Comparison of ENCODE assay signal across 1 cellular context in the genomic region with DNA sequence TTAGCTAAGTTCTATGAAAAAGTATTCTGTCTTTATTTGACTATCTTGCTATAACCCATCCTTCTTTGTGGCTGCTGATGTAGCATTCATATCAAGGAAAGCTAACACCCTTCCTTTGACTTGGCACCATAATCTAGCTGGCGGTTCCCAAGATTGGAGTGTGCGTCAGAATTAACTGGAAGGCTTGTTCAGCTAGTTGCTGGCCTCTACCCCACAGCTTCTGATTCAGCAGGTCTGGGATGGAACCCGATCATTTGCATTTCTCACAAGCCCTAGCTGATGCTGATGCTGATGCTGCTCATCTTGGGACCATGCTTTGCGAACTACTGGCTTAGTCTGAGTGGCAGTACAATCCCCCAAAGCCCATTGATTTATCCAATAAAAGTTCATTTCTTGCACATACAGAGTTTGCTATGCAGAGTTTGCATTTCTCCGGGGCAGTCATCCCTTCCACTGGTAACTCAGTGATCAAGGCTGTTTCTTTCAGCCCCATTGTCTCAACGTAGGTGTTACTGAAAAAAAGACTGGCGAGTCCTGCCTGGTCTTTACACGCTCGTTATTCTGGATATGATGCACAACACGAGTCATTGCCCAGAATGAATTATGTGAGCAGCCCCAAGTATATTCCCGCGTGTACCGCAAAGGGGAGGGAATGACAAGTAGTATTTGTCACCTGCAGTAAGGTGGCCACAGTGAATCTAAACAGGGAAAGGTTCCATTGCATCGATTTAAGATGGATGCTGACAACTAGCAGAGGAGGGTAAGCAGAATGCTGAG.
TF ChIP-seq lines count a peak whose summit lies in the region.

No MANE protein-coding gene starts in this region.

TF ChIP-seq in H1, 55 proteins besides CTCF, POLR2A, EP300 and RAD21:
- no peak for TF ChIP-seq ASH2L (IDR thresholded peaks at IDR 0.05; ENCODE audit: low read length)
- no peak for TF ChIP-seq GTF2F1 (IDR thresholded peaks at IDR 0.05; ENCODE audit: borderline replicate concordance, low read depth, low read length)
- TF ChIP-seq, protein P1, sequence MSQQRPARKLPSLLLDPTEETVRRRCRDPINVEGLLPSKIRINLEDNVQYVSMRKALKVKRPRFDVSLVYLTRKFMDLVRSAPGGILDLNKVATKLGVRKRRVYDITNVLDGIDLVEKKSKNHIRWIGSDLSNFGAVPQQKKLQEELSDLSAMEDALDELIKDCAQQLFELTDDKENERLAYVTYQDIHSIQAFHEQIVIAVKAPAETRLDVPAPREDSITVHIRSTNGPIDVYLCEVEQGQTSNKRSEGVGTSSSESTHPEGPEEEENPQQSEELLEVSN (IDR thresholded peaks at IDR 0.05), result no peak
- no peak for TF ChIP-seq SIX5 (IDR thresholded peaks at IDR 0.05; ENCODE audit: low read depth, low read length)
- no peak for TF ChIP-seq SUZ12 (IDR thresholded peaks at IDR 0.05; ENCODE audit: low read length)
- no peak for TF ChIP-seq RFX5 (IDR thresholded peaks at IDR 0.05; ENCODE audit: borderline replicate concordance, low read depth, low read length)
- no peak for TF ChIP-seq TAF7 (optimal IDR thresholded peaks at IDR 0.05; ENCODE audit: borderline replicate concordance, low read depth, low read length)
- TF ChIP-seq YY1 (IDR thresholded peaks at IDR 0.05; ENCODE audit: low read depth, low read length), result no peak
- TF ChIP-seq ZNF274 (IDR thresholded peaks at IDR 0.05; ENCODE audit: borderline replicate concordance, extremely low read depth, low read length), result no peak
- TF ChIP-seq, protein P2, sequence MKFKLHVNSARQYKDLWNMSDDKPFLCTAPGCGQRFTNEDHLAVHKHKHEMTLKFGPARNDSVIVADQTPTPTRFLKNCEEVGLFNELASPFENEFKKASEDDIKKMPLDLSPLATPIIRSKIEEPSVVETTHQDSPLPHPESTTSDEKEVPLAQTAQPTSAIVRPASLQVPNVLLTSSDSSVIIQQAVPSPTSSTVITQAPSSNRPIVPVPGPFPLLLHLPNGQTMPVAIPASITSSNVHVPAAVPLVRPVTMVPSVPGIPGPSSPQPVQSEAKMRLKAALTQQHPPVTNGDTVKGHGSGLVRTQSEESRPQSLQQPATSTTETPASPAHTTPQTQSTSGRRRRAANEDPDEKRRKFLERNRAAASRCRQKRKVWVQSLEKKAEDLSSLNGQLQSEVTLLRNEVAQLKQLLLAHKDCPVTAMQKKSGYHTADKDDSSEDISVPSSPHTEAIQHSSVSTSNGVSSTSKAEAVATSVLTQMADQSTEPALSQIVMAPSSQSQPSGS (IDR thresholded peaks at IDR 0.05; ENCODE audit: low read length), result no peak
- TF ChIP-seq KDM4A (IDR thresholded peaks at IDR 0.05; ENCODE audit: low read depth, low read length, severe bottlenecking), result no peak
- TF ChIP-seq, protein P3, sequence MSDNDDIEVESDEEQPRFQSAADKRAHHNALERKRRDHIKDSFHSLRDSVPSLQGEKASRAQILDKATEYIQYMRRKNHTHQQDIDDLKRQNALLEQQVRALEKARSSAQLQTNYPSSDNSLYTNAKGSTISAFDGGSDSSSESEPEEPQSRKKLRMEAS (IDR thresholded peaks at IDR 0.05), result no peak
- no peak for TF ChIP-seq CREB1 (IDR thresholded peaks at IDR 0.05)
- no peak for TF ChIP-seq SAP30 (IDR thresholded peaks at IDR 0.05; ENCODE audit: insufficient read depth, insufficient replicate concordance, low read length)
- TF ChIP-seq POLR2AphosphoS5 (IDR thresholded peaks at IDR 0.05; ENCODE audit: low read depth, low read length), result no peak
- TF ChIP-seq CHD1 (IDR thresholded peaks at IDR 0.05; ENCODE audit: low read depth, low read length), result no peak
